Comparison of ENCODE assay signal across 14 cellular contexts in genomic region chr1:75797606-75798216, GRCh38.
DNase-seq lines count a peak whose midpoint lies in the region; ATAC-seq and TF ChIP-seq lines count a peak whose summit lies in the region.
"Had no signal": no experiment of that assay in that cellular context is flagged by ENCODE, and none has a peak within 500 bp of the region (broad histone marks: within the 10 kb centered on the region; RNA-seq: fewer than 3 reads in every experiment).

No MANE protein-coding gene starts in this region.

- no peak for ATAC-seq in HG03045 (IDR thresholded peaks at IDR 0.05; ENCODE audit: unreplicated experiment)
- no peak for ATAC-seq in HG02840 (IDR thresholded peaks at IDR 0.05; ENCODE audit: low FRiP score, unreplicated experiment)
- ATAC-seq in HG02759 (IDR thresholded peaks at IDR 0.05; ENCODE audit: unreplicated experiment): no peak

- no peak for TF ChIP-seq CTCF in fibroblast of mammary gland (conservative IDR thresholded peaks at IDR 0.05; ENCODE audit: control insufficient read depth, insufficient read depth, low read depth, low read length)

- peak; percentile 40 for DNase-seq in stimulated activated CD4-positive, alpha-beta T cell treated with anti-CD3 and anti-CD28 coated beads, Interleukin-15, amount 100 ng/mL, for 24 hours
- DNase-seq in stimulated activated CD4-positive, alpha-beta T cell treated with anti-CD3 and anti-CD28 coated beads, Interleukin-1b, Interleukin-23, amount 100 ng/mL, for 48 hours: no peak
- DNase-seq in SK-N-MC (ENCODE audit: low read depth, low spot score): no peak
- DNase-seq in fibroblast of mammary gland (ENCODE audit: low read depth): peak; percentile 39
- DNase-seq: left colon; NCI-H2081 treated with DMSO at 0.1 percent for 48 hours; stimulated activated CD4-positive, alpha-beta T cell treated with anti-CD3 and anti-CD28 coated beads, Interleukin-12 subunit alpha, Interleukin-12 subunit beta, amount 100 ng/mL, for 4 hours; SW 1271 had no signal

- H3K9ac ChIP-seq in SK-N-MC (ENCODE audit: insufficient read length): no peak overlapping the region

- H3K27ac ChIP-seq in SK-N-MC: peak overlapping the region; percentile 20; the same call in 1 of the 2 replicates
- H3K27ac ChIP-seq: adrenal gland, gastroesophageal sphincter, thoracic aorta had no signal

- H3K9me3 ChIP-seq in SK-N-MC (ENCODE audit: low read depth, low read length): no peaks in the 10 kb centered on the region
- H3K9me3 ChIP-seq: adrenal gland, gastroesophageal sphincter, thoracic aorta had no signal

- H3K4me3 ChIP-seq in SK-N-MC (no peak overlapping the region), fibroblast of mammary gland (ENCODE audit: control insufficient read depth, low read depth, low read length) (no peak overlapping the region)
- H3K4me3 ChIP-seq: adrenal gland, gastroesophageal sphincter, thoracic aorta had no signal

- peaks cover 45% of the 10 kb centered on the region for H3K36me3 ChIP-seq in SK-N-MC (ENCODE audit: insufficient read depth, low read length)

Comparison
In these comparisons a context has a peak if more than half of its experiments do, and no peak if none do; other contexts are left out.
1. DNase-seq: peak in stimulated activated CD4-positive, alpha-beta T cell treated with anti-CD3 and anti-CD28 coated beads, Interleukin-15, amount 100 ng/mL, for 24 hours (single experiment) and fibroblast of mammary gland (single experiment); none in stimulated activated CD4-positive, alpha-beta T cell treated with anti-CD3 and anti-CD28 coated beads, Interleukin-1b, Interleukin-23, amount 100 ng/mL, for 48 hours (single experiment) and SK-N-MC (single experiment).